In the genomic region with DNA sequence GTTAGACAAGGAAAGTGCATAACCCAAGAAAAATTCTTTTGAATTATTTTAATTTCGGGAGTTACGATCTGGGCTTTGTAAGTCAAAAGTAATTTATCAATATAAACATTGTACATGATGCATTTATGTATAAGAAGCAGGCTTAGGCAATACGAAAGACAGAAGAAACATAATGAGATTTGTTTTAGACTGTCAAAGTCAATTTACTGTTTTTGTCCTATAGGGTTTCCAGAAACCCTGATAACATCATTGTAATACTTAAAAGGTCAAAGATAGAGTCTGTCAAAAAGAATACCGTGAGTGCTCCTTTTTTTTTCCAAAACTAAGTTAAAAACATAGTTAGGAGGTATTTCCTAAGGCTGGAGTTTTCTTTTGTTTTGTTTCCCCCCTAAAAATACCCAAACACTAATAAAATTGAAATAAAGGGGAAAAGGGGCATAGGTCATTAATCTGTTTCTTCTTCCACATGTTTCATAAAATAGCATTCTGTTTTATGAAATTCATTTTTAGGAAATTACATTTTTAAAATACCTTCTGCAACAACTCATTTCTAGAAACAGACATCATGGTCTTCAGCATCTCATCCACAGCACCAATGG, we compare ENCODE assay signal across 24 cellular contexts. TPM values are rescaled to one million over a fixed set of nuclear protein-coding genes. Genes with fewer than 3 reads are reported as not detected.
DNase-seq lines count a peak whose midpoint lies in the region; ATAC-seq, FAIRE-seq and TF ChIP-seq lines count a peak whose summit lies in the region.
"Had no signal": no experiment of that assay in that cellular context is flagged by ENCODE, and none has a peak within 500 bp of the region (broad histone marks: within the 10 kb centered on the region; RNA-seq: fewer than 3 reads in every experiment).

No MANE protein-coding gene starts in this region.

- no peak for FAIRE-seq in K562 (lab: Jason Lieb, UNC)
- FAIRE-seq: GM12891, H1 had no signal

- H3K27ac Mint-ChIP-seq in activated T-cell treated with anti-CD3 and anti-CD28 coated beads, Interleukin-2, amount 50 U/mL, for 72 hours, result peak overlapping the region; percentile 21
- H3K27ac Mint-ChIP-seq: CD8-positive, alpha-beta T cell had no signal

- peaks cover 37% of the 10 kb centered on the region for H3K4me1 ChIP-seq in PC-3 (ENCODE audit: insufficient read depth, low read length)
- no peaks in the 10 kb centered on the region; a peak in 1 of 5 replicates for H3K4me1 ChIP-seq in K562 (replicated peaks in 1 of 2; ENCODE audit: control insufficient read depth in 2 of 2, insufficient read depth in 2 of 2, low read length in 2 of 2)
- H3K4me1 ChIP-seq in smooth muscle cell (ENCODE audit: low read depth), result no peaks in the 10 kb centered on the region
- H3K4me1 ChIP-seq in heart right ventricle, result peaks cover 0 to 6% (median 0%) of the 10 kb centered on the region in 9 donors

- no peaks in the 10 kb centered on the region for H3K27me3 Mint-ChIP-seq in activated T-cell treated with anti-CD3 and anti-CD28 coated beads, Interleukin-2, amount 50 U/mL, for 72 hours (ENCODE audit: low read depth)

- no peak overlapping the region for H3K4me2 ChIP-seq in PC-3 (ENCODE audit: low read length)
- no peak overlapping the region for H3K4me2 ChIP-seq in K562 (ENCODE audit: insufficient read depth, low read length)
- H3K4me2 ChIP-seq in smooth muscle cell, result no peak overlapping the region
- H3K4me2 ChIP-seq: KMS-11 had no signal

- no peaks in the 10 kb centered on the region for H3K9me1 ChIP-seq in K562 (ENCODE audit: control insufficient read depth, insufficient read depth, low read length)

- H3K36me3 ChIP-seq in PC-3 (ENCODE audit: low read depth, low read length) (peaks cover 3% of the 10 kb centered on the region; the same call in 1 of the 2 replicates), K562 (ENCODE audit: control insufficient read depth, insufficient read depth, low read length) (peaks cover 28% of the 10 kb centered on the region; the same call in 2 of the 3 replicates), smooth muscle cell (ENCODE audit: low read depth) (peaks cover 3% of the 10 kb centered on the region), heart right ventricle (peaks cover 0 to 51% (median 7%) of the 10 kb centered on the region in 9 donors)

- H3K4me3 ChIP-seq in PC-3 (ENCODE audit: low read length) (no peak overlapping the region), K562 (no peak overlapping the region), smooth muscle cell (no peak overlapping the region), heart right ventricle (no peak overlapping the region)

- peaks cover 54% of the 10 kb centered on the region for H3K79me2 ChIP-seq in PC-3 (ENCODE audit: low read length)
- peaks cover 43% of the 10 kb centered on the region for H3K79me2 ChIP-seq in K562 (ENCODE audit: control insufficient read depth, insufficient read depth, low read length)
- peaks cover 43% of the 10 kb centered on the region for H3K79me2 ChIP-seq in smooth muscle cell (ENCODE audit: low read depth)

- CTCF ChIA-PET in PC-3 (lab: Charles Lee) (interaction anchor here (0.7 kb wide), 1 partner anchor 49 kb away, joined by 5 read pairs; no protein-coding TSS in a partner anchor), K562 (lab: Yijun Ruan, JAX; ENCODE audit: low intra/inter-chr PET ratio) (no interaction called here)

- no peak for ATAC-seq in activated T-cell treated with anti-CD3 and anti-CD28 coated beads, Interleukin-2, amount 50 U/mL, for 72 hours (replicated peaks in 1 of 2)
- no peak for ATAC-seq in PC-3
- ATAC-seq in K562, result no peak
- no peak for ATAC-seq in heart right ventricle
- ATAC-seq in HG03521 (IDR thresholded peaks at IDR 0.05; ENCODE audit: unreplicated experiment), result no peak
- ATAC-seq: CD8-positive, alpha-beta T cell; Panc1 had no signal

- H3F3A ChIP-seq in PC-3 (ENCODE audit: low read length, unreplicated experiment) (no peaks in the 10 kb centered on the region), smooth muscle cell (ENCODE audit: low read depth) (peaks cover 1% of the 10 kb centered on the region)

- in situ Hi-C loops in K562 (cut with MboI), result no loop called here

- no peak overlapping the region for H2AFZ ChIP-seq in PC-3 (ENCODE audit: low read length)
- no peak overlapping the region for H2AFZ ChIP-seq in K562 (ENCODE audit: low read depth, low read length)
- H2AFZ ChIP-seq in smooth muscle cell (ENCODE audit: low read depth), result no peak overlapping the region

- H3K9me2 ChIP-seq in PC-3 (replicated peaks; ENCODE audit: low read length), result no peaks in the 10 kb centered on the region

- DNase-seq in activated T-cell treated with anti-CD3 and anti-CD28 coated beads, Interleukin-2, amount 50 U/mL, for 72 hours, result no peak
- no peak for DNase-seq in activated T-cell treated with anti-CD3 and anti-CD28 coated beads, Interleukin-2, amount 50 U/mL, for 1 hour
- DNase-seq in PC-3 (no peak), K562 (ENCODE audit: extremely low read depth in 1 of 4, low spot score in 3 of 4) (no peak), smooth muscle cell (lab: John Stamatoyannopoulos, UW; ENCODE audit: unreplicated experiment) (no peak), heart right ventricle (no peak), pons (ENCODE audit: low spot score) (no peak)
- DNase-seq: AML-193; CD8-positive, alpha-beta T cell; DMS79 treated with DMSO at 0.1 percent for 48 hours; GF-D8; IMR-90; MM.1S; NCI-H2029; NCI-H446; NCI-H524 treated with DMSO at 0.1 percent for 48 hours; NCI-H774; SIG-M5 had no signal

- no peak overlapping the region for H3K4me3 Mint-ChIP-seq in activated T-cell treated with anti-CD3 and anti-CD28 coated beads, Interleukin-2, amount 50 U/mL, for 72 hours
- H3K4me3 Mint-ChIP-seq: CD8-positive, alpha-beta T cell had no signal

- H3K9me3 ChIP-seq in PC-3 (ENCODE audit: low read length) (no peaks in the 10 kb centered on the region), K562 (replicated peaks; ENCODE audit: control insufficient read depth, insufficient read depth, low read depth, low read length) (no peaks in the 10 kb centered on the region), smooth muscle cell (replicated peaks; ENCODE audit: low read depth) (no peaks in the 10 kb centered on the region), heart right ventricle (no peaks in the 10 kb centered on the region)

- peaks cover 0 to 2% of the 10 kb centered on the region in 2 donors for H3K36me3 Mint-ChIP-seq in activated T-cell treated with anti-CD3 and anti-CD28 coated beads, Interleukin-2, amount 50 U/mL, for 72 hours (ENCODE audit: insufficient read depth in 2 of 2)

- TF ChIP-seq POLR2A in K562 (conservative IDR thresholded peaks at IDR 0.05), result no peak

- 70% methylated on average over 4 of the region's 4 CpGs for WGBS in K562 (ENCODE audit: insufficient coverage, low coverage, missing lambda C conversion rate)
- 85% methylated on average over 4 of the region's 4 CpGs for WGBS in smooth muscle cell (ENCODE audit: low lambda C conversion rate)
- 81 to 82% methylated on average over 4 of the region's 4 CpGs for WGBS in heart right ventricle, 2 donors

- H3K9me3 Mint-ChIP-seq in activated T-cell treated with anti-CD3 and anti-CD28 coated beads, Interleukin-2, amount 50 U/mL, for 72 hours, result no peaks in the 10 kb centered on the region
- H3K9me3 Mint-ChIP-seq: CD8-positive, alpha-beta T cell had no signal

- TF ChIP-seq EP300 in K562 (IDR thresholded peaks at IDR 0.05; ENCODE audit: low read length), result no peak

- no TSS peak for BruUV-seq in PC-3 (replicated peaks; lab: Mats Ljungman, UMichigan)
- BruUV-seq in K562 (replicated peaks; lab: Mats Ljungman, UMichigan), result no TSS peak

- no peak for TF ChIP-seq RAD21 in K562 (CRISPR knock-in tag; conservative IDR thresholded peaks at IDR 0.05 in 1 of 2, IDR thresholded peaks at IDR 0.05 in 1 of 2)

- TF ChIP-seq CTCF in PC-3 (conservative IDR thresholded peaks at IDR 0.05; ENCODE audit: low read depth, low read length), result no peak
- TF ChIP-seq CTCF in K562 (IDR thresholded peaks at IDR 0.05 in 2 of 3, conservative IDR thresholded peaks at IDR 0.05 in 1 of 3; ENCODE audit: insufficient read depth in 2 of 3, low read depth in 1 of 3, low read length in 3 of 3), result no peak
- no peak for TF ChIP-seq CTCF in smooth muscle cell (IDR thresholded peaks at IDR 0.05; ENCODE audit: borderline replicate concordance, insufficient read depth, poor library complexity, severe bottlenecking)
- no peak for TF ChIP-seq CTCF in heart right ventricle (IDR thresholded peaks at IDR 0.05)

- POLR2A ChIA-PET in PC-3 (lab: Charles Lee; ENCODE audit: unreplicated experiment) (no interaction called here), K562 (lab: Yijun Ruan, JAX) (no interaction called here)

- H3K27ac ChIP-seq in PC-3 (ENCODE audit: low read length) (peak overlapping the region; percentile 90; the same call in 1 of the 2 replicates), K562 (ENCODE audit: extremely low read depth, low read depth, low read length) (no peak overlapping the region), smooth muscle cell (ENCODE audit: low read depth) (peak overlapping the region; percentile 89), heart right ventricle (no peak overlapping the region)
- H3K27ac ChIP-seq: C4-2B, KMS-11 had no signal

- peaks cover 22% of the 10 kb centered on the region for H3K4me1 Mint-ChIP-seq in activated T-cell treated with anti-CD3 and anti-CD28 coated beads, Interleukin-2, amount 50 U/mL, for 72 hours (ENCODE audit: low read depth)

- no peaks in the 10 kb centered on the region for H4K20me1 ChIP-seq in PC-3 (ENCODE audit: low read length)
- H4K20me1 ChIP-seq in K562 (replicated peaks; ENCODE audit: control insufficient read depth, insufficient read depth, low read length), result no peaks in the 10 kb centered on the region
- peaks cover 51% of the 10 kb centered on the region for H4K20me1 ChIP-seq in smooth muscle cell (ENCODE audit: low read depth)

- H3K9ac ChIP-seq in PC-3 (ENCODE audit: low read length), result no peak overlapping the region
- H3K9ac ChIP-seq in K562 (ENCODE audit: insufficient read depth in 1 of 2, low read depth in 2 of 2, low read length in 2 of 2), result no peak overlapping the region
- H3K9ac ChIP-seq in smooth muscle cell (ENCODE audit: low read depth), result no peak overlapping the region
- H3K9ac ChIP-seq: KMS-11 had no signal

- H3K27me3 ChIP-seq in PC-3 (ENCODE audit: low read length) (no peaks in the 10 kb centered on the region), K562 (ENCODE audit: control insufficient read depth in 2 of 2, insufficient read depth in 2 of 2, low read length in 2 of 2) (no peaks in the 10 kb centered on the region), smooth muscle cell (ENCODE audit: low read depth) (no peaks in the 10 kb centered on the region), heart right ventricle (no peaks in the 10 kb centered on the region)

- intact Hi-C loops in PC-3 (cut with micrococcal nuclease) (no loop called here), K562 (cut with micrococcal nuclease) (no loop called here), heart right ventricle (cut with DNase I) (no loop called here)

RNA-seq across cellular contexts. Expression of a gene that starts 16.1 kb away (rescaled TPM):
- total RNA-seq in activated T-cell treated with anti-CD3 and anti-CD28 coated beads, Interleukin-2, amount 50 U/mL, for 72 hours, result 10 to 100 TPM; 22.5 to 26.9 TPM
- total RNA-seq in PC-3 (2014; rRNA removed), result 19.1 and 24.6 TPM in 2 replicates
- total RNA-seq in K562 (2011; cell fraction: chromatin; rRNA removed; ENCODE audit: low replicate concordance), result 4.2 and 16.8 TPM in 2 replicates
- total RNA-seq in K562 (2011; cell fraction: nucleolus; rRNA removed), result 3.0 and 3.7 TPM in 2 replicates
- 7.8 and 12.7 TPM in 2 replicates for total RNA-seq in K562 (2011; cell fraction: nucleoplasm; rRNA removed)
- 26.9 and 36.2 TPM in 2 replicates for total RNA-seq in K562 (2014; rRNA removed)
- total RNA-seq in K562 (2014; rRNA removed; fragmentation: Illumina TruSeq; extraction: Trizol), result 60.4 and 76.1 TPM in 2 replicates
- 38.3 and 42.2 TPM in 2 replicates for total RNA-seq in K562 (2015; rRNA removed; fragmentation: Illumina TruSeq; extraction: Trizol)
- 21.3 and 33.2 TPM in 2 replicates for total RNA-seq in K562 (2021)
- 25.5 and 55.1 TPM in 2 replicates for polyA plus RNA-seq in K562 (2011; rRNA removed)
- polyA plus RNA-seq in K562 (2011; cell fraction: cytosol; rRNA removed), result 4.2 and 13.2 TPM in 2 replicates
- 4.5 and 5.1 TPM in 2 replicates for polyA plus RNA-seq in K562 (2011; cell fraction: nucleus; rRNA removed)
- 35.3 and 40.0 TPM in 2 replicates for polyA plus RNA-seq in K562 (2012)
- polyA plus RNA-seq in K562 (2014; fragmentation: Illumina TruSeq; extraction: Trizol), result 59.2 and 73.2 TPM in 2 replicates
- 100 to 1,000 TPM; 120 to 123 TPM for polyA plus RNA-seq in K562 (2014; fragmentation: Nextera tagmentation; extraction: Ambion mirVana)
- polyA plus RNA-seq in K562 (2014; rRNA removed), result 55.3 and 56.5 TPM in 2 replicates
- polyA minus RNA-seq in K562 (2011; rRNA and poly(A)+ RNA removed), result 14.4 and 24.5 TPM in 2 replicates
- polyA minus RNA-seq in K562 (2011; cell fraction: cytosol; rRNA and poly(A)+ RNA removed), result 2.6 and 5.3 TPM in 2 replicates
- polyA minus RNA-seq in K562 (2011; cell fraction: nucleus; rRNA and poly(A)+ RNA removed), result 3.6 and 6.4 TPM in 2 replicates
- total RNA-seq in smooth muscle cell, result 53.8 and 70.3 TPM in 2 replicates
- polyA plus RNA-seq in smooth muscle cell, result 25.8 and 27.5 TPM in 2 replicates
- total RNA-seq in heart right ventricle, result 10 to 100 TPM; 11.6 to 22.1 (median 14.5) TPM
- polyA plus RNA-seq in heart right ventricle, result 10 to 100 TPM in 1 of 2 donors, 1 to 10 TPM in 1; 7.4 to 25.2 TPM

Comparison
In these comparisons a context has a peak if more than half of its experiments do, and no peak if none do; other contexts are left out.
1. H3K27ac ChIP-seq: peak in PC-3 (single experiment) and smooth muscle cell (single experiment); none in K562 (single experiment) and heart right ventricle (0 of 10).